ENCODE assay signal across 9 cellular contexts in genomic region chr1:110460253-110461220, GRCh38. TPM values are rescaled to one million over a fixed set of nuclear protein-coding genes. Genes with fewer than 3 reads are reported as not detected.
DNase-seq lines count a peak whose midpoint lies in the region; ATAC-seq and TF ChIP-seq lines count a peak whose summit lies in the region.
"Had no signal": no experiment of that assay in that cellular context is flagged by ENCODE, and none has a peak within 500 bp of the region (broad histone marks: within the 10 kb centered on the region; RNA-seq: fewer than 3 reads in every experiment).

No MANE protein-coding gene starts in this region.

- no peak overlapping the region for H3K4me3 Mint-ChIP-seq in activated CD4-positive, alpha-beta T cell treated with anti-CD3 and anti-CD28 coated beads, Interleukin-2, amount 10 ng/mL, durations not matched to agents 24 days and 14 days
- H3K4me3 Mint-ChIP-seq: activated naive CD8-positive, alpha-beta T cell had no signal

- TF ChIP-seq CTCF in coronary artery (IDR thresholded peaks at IDR 0.05): peak; percentile 77
- TF ChIP-seq CTCF in lower leg skin (IDR thresholded peaks at IDR 0.05): peak in 1 of 3 donors; percentile 96

- H3K36me3 Mint-ChIP-seq in activated CD4-positive, alpha-beta T cell treated with anti-CD3 and anti-CD28 coated beads, Interleukin-2, amount 10 ng/mL, durations not matched to agents 24 days and 14 days (ENCODE audit: low read depth): no peaks in the 10 kb centered on the region
- H3K36me3 Mint-ChIP-seq: activated naive CD8-positive, alpha-beta T cell had no signal

- H3K27ac Mint-ChIP-seq in activated CD4-positive, alpha-beta T cell treated with anti-CD3 and anti-CD28 coated beads, Interleukin-2, amount 10 ng/mL, durations not matched to agents 24 days and 14 days: no peak overlapping the region
- H3K27ac Mint-ChIP-seq: activated naive CD8-positive, alpha-beta T cell had no signal

- H3K4me3 ChIP-seq in coronary artery (no peak overlapping the region), lower leg skin (ENCODE audit: low read depth, poor library complexity, severe bottlenecking) (no peak overlapping the region)

- TF ChIP-seq POLR2A in lower leg skin (IDR thresholded peaks at IDR 0.05): no peak

- intact Hi-C loops in activated CD4-positive, alpha-beta T cell treated with anti-CD3 and anti-CD28 coated beads, Interleukin-2, amount 10 ng/mL, durations not matched to agents 24 days and 14 days (cut with micrococcal nuclease): loop anchor here (1.0 to 5.0 kb wide), 5 partner anchors 37 to 263 kb away; no protein-coding TSS in a partner anchor
- intact Hi-C loops in lower leg skin (cut with DNase I; ENCODE audit: low total_unique reads): loop anchor here (5.0 kb wide), 1 partner anchor 48 kb away; no protein-coding TSS in a partner anchor

- DNase-seq in DMS153 (lab: John Stamatoyannopoulos, UW) (peak; percentile 43), NCI-H69 (lab: John Stamatoyannopoulos, UW) (peak; percentile 66), coronary artery (ENCODE audit: low spot score) (no peak), lower leg skin (ENCODE audit: low spot score in 2 of 2) (peak; percentile 87 to 95)
- peak; percentile 96 for DNase-seq in activated CD4-positive, alpha-beta T cell treated with anti-CD3 and anti-CD28 coated beads, Interleukin-2, amount 10 ng/mL, durations not matched to agents 24 days and 14 days
- peak; percentile 68 to 71 (median 68) for DNase-seq in stimulated activated CD4-positive, alpha-beta T cell treated with anti-CD3 and anti-CD28 coated beads, TNF-alpha, amount 100 ng/mL, for 48 hours (ENCODE audit: low read depth in 3 of 3)

- H3K27me3 Mint-ChIP-seq in activated CD4-positive, alpha-beta T cell treated with anti-CD3 and anti-CD28 coated beads, Interleukin-2, amount 10 ng/mL, durations not matched to agents 24 days and 14 days: no peaks in the 10 kb centered on the region
- H3K27me3 Mint-ChIP-seq: activated naive CD8-positive, alpha-beta T cell had no signal

- H3K9me3 Mint-ChIP-seq in activated CD4-positive, alpha-beta T cell treated with anti-CD3 and anti-CD28 coated beads, Interleukin-2, amount 10 ng/mL, durations not matched to agents 24 days and 14 days: no peaks in the 10 kb centered on the region

- ATAC-seq in HG03354 (IDR thresholded peaks at IDR 0.05; ENCODE audit: poor library complexity, severe bottlenecking, unreplicated experiment) (peak; percentile 66), GM18909 (IDR thresholded peaks at IDR 0.05; ENCODE audit: poor library complexity, unreplicated experiment) (no peak)

- 40% methylated on average over 11 of the region's 11 CpGs for WGBS in lower leg skin, 2 donors

- H3K4me1 Mint-ChIP-seq in activated CD4-positive, alpha-beta T cell treated with anti-CD3 and anti-CD28 coated beads, Interleukin-2, amount 10 ng/mL, durations not matched to agents 24 days and 14 days: no peaks in the 10 kb centered on the region

- H3K27ac ChIP-seq in coronary artery: no peak overlapping the region

RNA-seq across cellular contexts. Expression of gene PROK1, which starts 9.6 kb away (rescaled TPM):
- total RNA-seq in activated CD4-positive, alpha-beta T cell treated with anti-CD3 and anti-CD28 coated beads, Interleukin-2, amount 10 ng/mL, durations not matched to agents 24 days and 14 days: not detected in 2 replicates
- 1 to 10 TPM in 1 of 4 donors, under 1 TPM in 2, not detected in 1; 0.34 to 1.9 (median 0.78) TPM for total RNA-seq in lower leg skin

RNA-seq across cellular contexts. Expression of gene LAMTOR5, which starts 53.0 kb away (rescaled TPM):
- 170 and 180 TPM in 2 replicates for total RNA-seq in activated CD4-positive, alpha-beta T cell treated with anti-CD3 and anti-CD28 coated beads, Interleukin-2, amount 10 ng/mL, durations not matched to agents 24 days and 14 days
- 10 to 100 TPM; 47.7 to 76.1 (median 67.0) TPM for total RNA-seq in lower leg skin

RNA-seq across cellular contexts. Expression of gene KCNA10, which starts 58.4 kb away (rescaled TPM):
- not detected in 2 replicates for total RNA-seq in activated CD4-positive, alpha-beta T cell treated with anti-CD3 and anti-CD28 coated beads, Interleukin-2, amount 10 ng/mL, durations not matched to agents 24 days and 14 days
- total RNA-seq in lower leg skin: not detected
